8 cellular contexts compared by ENCODE assay signal in the genomic region with DNA sequence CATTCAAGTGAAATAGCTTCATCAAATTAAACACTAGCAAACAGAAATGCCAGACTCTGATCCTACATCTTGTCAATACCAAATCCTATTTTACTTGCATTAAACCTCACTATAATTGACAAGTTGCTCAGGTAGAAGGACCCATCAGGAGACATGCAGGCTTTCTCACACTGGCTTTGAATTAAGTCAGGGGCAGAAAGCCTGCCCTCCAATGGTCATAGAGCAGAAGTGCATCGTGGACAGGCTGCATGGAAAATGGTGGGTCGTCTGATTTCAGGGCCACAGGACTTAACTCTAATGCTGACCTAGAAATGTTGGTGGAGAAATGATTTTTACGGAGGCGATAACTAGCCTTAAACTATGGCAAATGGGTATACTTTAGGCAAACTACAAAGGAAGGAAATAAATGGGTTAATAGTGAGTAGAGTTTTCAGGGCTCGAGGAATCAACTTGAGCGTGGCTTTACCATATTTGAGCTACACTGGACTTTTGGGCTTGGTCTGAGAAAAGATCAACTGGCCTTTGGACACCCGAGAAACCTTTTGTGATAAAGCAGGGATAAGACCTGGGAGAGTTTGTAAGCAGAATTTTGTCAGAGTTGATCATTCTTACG.
DNase-seq lines count a peak whose midpoint lies in the region; ATAC-seq and TF ChIP-seq lines count a peak whose summit lies in the region.

No MANE protein-coding gene starts in this region.

- TF ChIP-seq CTCF in GM20000 (IDR thresholded peaks at IDR 0.05; ENCODE audit: extremely low read depth, missing control alignments): no peak

- DNase-seq in COLO829 (ENCODE audit: low spot score) (peak; percentile 6), GM20000 (ENCODE audit: low spot score) (peak; percentile 19), NCI-H1105 treated with DMSO at 0.1 percent for 48 hours (lab: John Stamatoyannopoulos, UW) (peak; percentile 0), foreskin melanocyte (peak; percentile 9), NCI-H2196 (lab: John Stamatoyannopoulos, UW; ENCODE audit: unreplicated experiment) (no peak), T-helper 9 cell (no peak)

- ATAC-seq in GM18517 (IDR thresholded peaks at IDR 0.05; ENCODE audit: unreplicated experiment) (no peak), HG03460 (IDR thresholded peaks at IDR 0.05; ENCODE audit: unreplicated experiment) (no peak)

Comparison
In these comparisons a context has a peak if more than half of its experiments do, and no peak if none do; other contexts are left out.
1. DNase-seq: peak in COLO829 (single experiment), GM20000 (single experiment), NCI-H1105 treated with DMSO at 0.1 percent for 48 hours (single experiment) and foreskin melanocyte (single experiment); none in NCI-H2196 (single experiment) and T-helper 9 cell (single experiment).